ENCODE assay signal across 17 cellular contexts in the genomic region with DNA sequence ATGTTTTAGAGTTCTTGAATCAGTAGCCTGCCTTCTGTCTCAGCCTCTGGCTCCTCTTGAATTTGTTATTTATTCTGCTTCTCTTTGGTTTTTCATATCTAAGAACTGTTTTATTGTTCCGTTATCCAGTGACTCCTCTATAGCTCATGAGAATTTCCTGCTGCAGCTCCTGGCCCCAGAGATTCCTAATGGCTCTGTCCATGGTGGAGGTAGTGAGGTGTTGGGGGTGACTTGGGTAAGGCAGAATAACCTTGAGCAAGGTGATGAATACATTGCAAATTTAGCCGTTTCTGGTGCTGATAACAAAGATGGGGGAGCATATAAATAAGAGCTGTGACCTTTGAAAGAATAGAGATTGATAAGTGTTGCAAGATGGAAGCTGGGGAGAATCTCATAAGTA. TPM values are rescaled to one million over a fixed set of nuclear protein-coding genes. Genes with fewer than 3 reads are reported as not detected.
A peak's percentile ranks its signal among the peaks of the same experiment; 100 is the strongest.
DNase-seq lines count a peak whose midpoint lies in the region; ATAC-seq, FAIRE-seq and TF ChIP-seq lines count a peak whose summit lies in the region.
"Had no signal": no experiment of that assay in that cellular context is flagged by ENCODE, and none has a peak within 500 bp of the region (broad histone marks: within the 10 kb centered on the region; RNA-seq: fewer than 3 reads in every experiment).

No MANE protein-coding gene starts in this region.

- H3K4me3 ChIP-seq in HEK293 (ENCODE audit: low read depth, low read length), result no peak overlapping the region
- no peak overlapping the region for H3K4me3 ChIP-seq in GM12878

- BruUV-seq in Calu3 (replicated peaks; lab: Mats Ljungman, UMichigan), result no TSS peak
- BruUV-seq in GM12878 (replicated peaks; lab: Mats Ljungman, UMichigan), result no TSS peak

- no peak for FAIRE-seq in GM12878 (lab: Jason Lieb, UNC)
- FAIRE-seq: H1, HTR-8/SVneo had no signal

- no peak for TF ChIP-seq RAD21 in GM12878 (IDR thresholded peaks at IDR 0.05; ENCODE audit: insufficient read depth, low read depth, low read length)

- intact Hi-C loops in Calu3 (cut with micrococcal nuclease; ENCODE audit: unreplicated experiment) (no loop called here), GM12878 (cut with micrococcal nuclease; ENCODE audit: unreplicated experiment) (no loop called here)

- no peak for TF ChIP-seq EP300 in GM12878 (IDR thresholded peaks at IDR 0.05; ENCODE audit: borderline replicate concordance in 1 of 2, control insufficient read depth in 1 of 2, low read depth in 2 of 2, low read length in 2 of 2)

- no peak for TF ChIP-seq CTCF in Calu3 (IDR thresholded peaks at IDR 0.05; ENCODE audit: unreplicated experiment)
- TF ChIP-seq CTCF in HEK293 (tag by site-specific recombination; IDR thresholded peaks at IDR 0.05), result no peak
- TF ChIP-seq CTCF in GM12878 (IDR thresholded peaks at IDR 0.05 in 2 of 3, conservative IDR thresholded peaks at IDR 0.05 in 1 of 3; ENCODE audit: control insufficient read depth in 2 of 3, extremely low read depth in 1 of 3, insufficient read depth in 1 of 3, low read depth in 3 of 3, low read length in 3 of 3), result no peak

- H3K9me3 ChIP-seq in HEK293 (ENCODE audit: control insufficient read depth, insufficient read depth, low read depth, low read length) (no peaks in the 10 kb centered on the region), GM12878 (replicated peaks; ENCODE audit: control insufficient read depth, insufficient read depth, low read length) (no peaks in the 10 kb centered on the region; the same call in 2 of the 3 replicates)
- H3K9me3 ChIP-seq: BE2C had no signal

- peaks cover 3% of the 10 kb centered on the region for H3K9me3 Mint-ChIP-seq in Calu3 (ENCODE audit: low read depth, unreplicated experiment)
- H3K9me3 Mint-ChIP-seq: H9 had no signal

- H3K27ac Mint-ChIP-seq in Calu3 (ENCODE audit: unreplicated experiment), result peak overlapping the region; percentile 1
- H3K27ac Mint-ChIP-seq: CD4-positive, CD25-positive, alpha-beta regulatory T cell; H9 had no signal

- CTCF ChIA-PET in Calu3 (lab: Charles Lee), result interaction anchor here (1.1 to 1.2 kb wide), 2 partner anchors 11 to 19 kb away, joined by 3 read pairs; no protein-coding TSS in a partner anchor
- CTCF ChIA-PET in HEK293 (lab: Yijun Ruan, JAX), result interaction anchor here (1.0 kb wide), 1 partner anchor 367 kb away, joined by 3 read pairs; no protein-coding TSS in a partner anchor
- CTCF ChIA-PET in GM12878 (lab: Yijun Ruan, JAX), result no interaction called here

- no peaks in the 10 kb centered on the region for H3K36me3 ChIP-seq in HEK293 (ENCODE audit: control insufficient read depth in 2 of 2, insufficient read depth in 1 of 2, low read length in 2 of 2)
- H3K36me3 ChIP-seq in GM12878 (ENCODE audit: control insufficient read depth in 2 of 2, insufficient read depth in 2 of 2, low read length in 1 of 2), result no peaks in the 10 kb centered on the region
- H3K36me3 ChIP-seq: BE2C had no signal

- H3K27ac ChIP-seq in HEK293 (ENCODE audit: extremely low read depth, low read depth, low read length) (no peak overlapping the region), GM12878 (ENCODE audit: control insufficient read depth, insufficient read depth) (no peak overlapping the region)

- RAD21 ChIA-PET in GM12878 (lab: Charles Lee; ENCODE audit: unreplicated experiment), result interaction anchor here (1.1 kb wide), 1 partner anchor 12 kb away, joined by 3 read pairs; no protein-coding TSS in a partner anchor

- H3K4me1 ChIP-seq in HEK293 (ENCODE audit: control insufficient read depth, insufficient read depth, low read length) (peaks cover 14% of the 10 kb centered on the region; the same call in 1 of the 2 replicates), GM12878 (ENCODE audit: control insufficient read depth, insufficient read depth, low read length) (no peaks in the 10 kb centered on the region)
- H3K4me1 ChIP-seq: BE2C had no signal

- H3K9ac ChIP-seq in GM12878 (ENCODE audit: control insufficient read depth, insufficient read depth, low read length), result no peak overlapping the region

- no peaks in the 10 kb centered on the region for H3K79me2 ChIP-seq in GM12878 (ENCODE audit: control insufficient read depth, insufficient read depth, low read length)

- in situ Hi-C loops in GM12878 (cut with MboI), result no loop called here

- SMC1A ChIA-PET in GM12878 (lab: Charles Lee; ENCODE audit: uncharacterized antibody, unreplicated experiment), result interaction anchor here (0.7 to 1.6 kb wide), 6 partner anchors 10 to 632 kb away, joined by 3 to 4 read pairs (median 3); no protein-coding TSS in a partner anchor

- no peak overlapping the region for H2AFZ ChIP-seq in GM12878 (ENCODE audit: control insufficient read depth, low read depth, low read length)

- no peak overlapping the region for H3K4me2 ChIP-seq in GM12878 (ENCODE audit: control insufficient read depth, insufficient read depth)

- WGBS in GM12878 (ENCODE audit: insufficient coverage, insufficient replicate concordance, low lambda C conversion rate, missing lambda C conversion rate), result 12% methylated on average over 2 of the region's 2 CpGs

- peaks cover 50% of the 10 kb centered on the region for H3K36me3 Mint-ChIP-seq in Calu3 (ENCODE audit: insufficient read depth, unreplicated experiment)
- H3K36me3 Mint-ChIP-seq: CD4-positive, CD25-positive, alpha-beta regulatory T cell had no signal

- TF ChIP-seq POLR2A in GM12878 (IDR thresholded peaks at IDR 0.05; ENCODE audit: low read depth, low read length), result no peak

- ATAC-seq in GM12878, result no peak
- no peak for ATAC-seq in HG02870 (IDR thresholded peaks at IDR 0.05; ENCODE audit: unreplicated experiment)

- no peaks in the 10 kb centered on the region for H4K20me1 ChIP-seq in GM12878 (ENCODE audit: control insufficient read depth, insufficient read depth)

- DNase-seq in Calu3 (no peak), GM12878 (ENCODE audit: low read depth, low spot score) (no peak), COLO829 (ENCODE audit: low spot score) (no peak), NCI-H446 treated with DMSO at 0.1 percent for 48 hours (lab: John Stamatoyannopoulos, UW) (no peak)
- DNase-seq: ACHN; BE2C; C1 segment of cervical spinal cord; CD4-positive, CD25-positive, alpha-beta regulatory T cell; DMS79 treated with DMSO at 0.1 percent for 48 hours; GF-D8; H9; IMR-90; KBM-7 had no signal

- H3K4me1 Mint-ChIP-seq in Calu3 (ENCODE audit: low read depth, unreplicated experiment), result peaks cover 30% of the 10 kb centered on the region
- H3K4me1 Mint-ChIP-seq: CD4-positive, CD25-positive, alpha-beta regulatory T cell had no signal

- POLR2A ChIA-PET in HEK293 (lab: Yijun Ruan, JAX), result no interaction called here
- POLR2A ChIA-PET in GM12878 (lab: Charles Lee), result interaction anchor here (0.6 kb wide), 1 partner anchor 65 kb away, joined by 3 read pairs; no protein-coding TSS in a partner anchor

- no peaks in the 10 kb centered on the region for H3K27me3 ChIP-seq in GM12878 (replicated peaks in 1 of 2; ENCODE audit: control insufficient read depth in 2 of 2, insufficient read depth in 2 of 2, low read length in 1 of 2)
- H3K27me3 ChIP-seq: BE2C had no signal

- H3K27me3 Mint-ChIP-seq in Calu3 (ENCODE audit: unreplicated experiment), result no peaks in the 10 kb centered on the region
- H3K27me3 Mint-ChIP-seq: CD4-positive, CD25-positive, alpha-beta regulatory T cell had no signal

- H3K4me3 Mint-ChIP-seq in Calu3 (ENCODE audit: low read depth, unreplicated experiment), result no peak overlapping the region
- H3K4me3 Mint-ChIP-seq: CD4-positive, CD25-positive, alpha-beta regulatory T cell; H9 had no signal

TF ChIP-seq in HEK293, 187 proteins besides CTCF, POLR2A, EP300 and RAD21 (continues in another document):
- TF ChIP-seq, protein P1, sequence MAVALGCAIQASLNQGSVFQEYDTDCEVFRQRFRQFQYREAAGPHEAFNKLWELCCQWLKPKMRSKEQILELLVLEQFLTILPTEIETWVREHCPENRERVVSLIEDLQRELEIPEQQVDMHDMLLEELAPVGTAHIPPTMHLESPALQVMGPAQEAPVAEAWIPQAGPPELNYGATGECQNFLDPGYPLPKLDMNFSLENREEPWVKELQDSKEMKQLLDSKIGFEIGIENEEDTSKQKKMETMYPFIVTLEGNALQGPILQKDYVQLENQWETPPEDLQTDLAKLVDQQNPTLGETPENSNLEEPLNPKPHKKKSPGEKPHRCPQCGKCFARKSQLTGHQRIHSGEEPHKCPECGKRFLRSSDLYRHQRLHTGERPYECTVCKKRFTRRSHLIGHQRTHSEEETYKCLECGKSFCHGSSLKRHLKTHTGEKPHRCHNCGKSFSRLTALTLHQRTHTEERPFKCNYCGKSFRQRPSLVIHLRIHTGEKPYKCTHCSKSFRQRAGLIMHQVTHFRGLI (tag by site-specific recombination; IDR thresholded peaks at IDR 0.05), result no peak

TF ChIP-seq in GM12878, 131 proteins besides CTCF, POLR2A, EP300 and RAD21 (continues in another document):
- TF ChIP-seq SMAD1 (IDR thresholded peaks at IDR 0.05; ENCODE audit: low read depth, partially characterized antibody), result no peak

RNA-seq across cellular contexts. Expression of a gene that starts 17.7 kb away (rescaled TPM):
- total RNA-seq in Calu3 (2022) (157 and 183 TPM in 2 replicates), GM12878 (2014; rRNA removed) (3.1 and 3.9 TPM in 2 replicates), GM12878 (2014; rRNA removed; fragmentation: Illumina TruSeq; extraction: Trizol) (3.0 TPM in 2 replicates), GM12878 (2021) (3.0 and 3.2 TPM in 2 replicates)
- total RNA-seq in GM12878 (2013; cell fraction: nucleolus; rRNA removed), result 157 and 162 TPM in 2 replicates
- 0.29 TPM for polyA plus RNA-seq in GM12878 (2011; ENCODE audit: low read depth)
- polyA plus RNA-seq in GM12878 (2011; rRNA removed) (26.2 and 45.6 TPM in 2 replicates), GM12878 (2014; fragmentation: Illumina TruSeq; extraction: Trizol) (1.6 and 2.2 TPM in 2 replicates), GM12878 (2014; fragmentation: Nextera tagmentation; extraction: Ambion mirVana) (under 1 TPM; 0.37 to 0.40 TPM), GM12878 (2014; rRNA removed) (1.4 TPM in 2 replicates), GM12878 (2016; fragmentation: Nextera tagmentation; extraction: Ambion mirVana) (1 to 10 TPM in 1 of 2 experiments, under 1 TPM in 1; 0.95 to 1.4 TPM)
- polyA plus RNA-seq in GM12878 (2011; cell fraction: cytosol; rRNA removed), result 10.0 and 11.0 TPM in 2 replicates
- polyA plus RNA-seq in GM12878 (2011; cell fraction: nucleus; rRNA removed), result 59.4 and 69.9 TPM in 2 replicates
- polyA plus RNA-seq in GM12878 (2012), result 0.55 and 0.60 TPM in 2 replicates
- 119 and 122 TPM in 2 replicates for polyA minus RNA-seq in GM12878 (2011; rRNA and poly(A)+ RNA removed)
- 24.3 and 26.2 TPM in 2 replicates for polyA minus RNA-seq in GM12878 (2011; cell fraction: cytosol; rRNA and poly(A)+ RNA removed)
- 168 and 290 TPM in 2 replicates for polyA minus RNA-seq in GM12878 (2011; cell fraction: nucleus; rRNA and poly(A)+ RNA removed)
